18 cellular contexts compared by ENCODE assay signal in the genomic region with DNA sequence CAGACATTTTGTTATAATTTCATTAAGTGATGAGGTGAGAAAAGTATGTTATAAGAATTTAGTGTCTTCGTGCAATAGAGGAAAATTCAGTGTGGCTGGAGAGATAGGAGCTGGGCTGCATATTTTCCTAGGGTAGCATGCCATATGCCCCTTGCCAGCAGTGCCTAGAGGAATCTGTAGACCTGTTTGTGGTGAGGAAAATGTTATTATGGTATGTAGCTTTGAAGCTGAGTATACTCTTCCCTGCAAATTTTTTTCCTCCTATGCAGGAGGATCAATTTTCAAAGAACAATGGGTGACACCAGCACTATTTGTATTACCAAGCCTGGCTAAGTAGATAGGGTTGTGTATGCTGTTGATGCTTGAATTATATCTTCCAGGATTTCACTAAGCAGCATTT.
DNase-seq lines count a peak whose midpoint lies in the region; ATAC-seq, FAIRE-seq and TF ChIP-seq lines count a peak whose summit lies in the region.
"Had no signal": no experiment of that assay in that cellular context is flagged by ENCODE, and none has a peak within 500 bp of the region (broad histone marks: within the 10 kb centered on the region; RNA-seq: fewer than 3 reads in every experiment).

No MANE protein-coding gene starts in this region.

- FAIRE-seq in keratinocyte (lab: Jason Lieb, UNC), result no peak
- FAIRE-seq: GM19239 had no signal

- H3K4me3 ChIP-seq in RWPE2 (ENCODE audit: severe bottlenecking) (no peak overlapping the region), keratinocyte (ENCODE audit: control insufficient read depth in 2 of 3, extremely low read depth in 1 of 3, insufficient read depth in 2 of 3, low read depth in 1 of 3, low read length in 3 of 3) (no peak overlapping the region)

- no peak overlapping the region for H2AFZ ChIP-seq in keratinocyte (ENCODE audit: control insufficient read depth, low read length)

- no peaks in the 10 kb centered on the region for H3K9me1 ChIP-seq in keratinocyte (ENCODE audit: control insufficient read depth, extremely low read depth, insufficient read depth, low read length)

- H3K9me3 ChIP-seq in RWPE2 (ENCODE audit: severe bottlenecking), result no peaks in the 10 kb centered on the region
- no peaks in the 10 kb centered on the region for H3K9me3 ChIP-seq in keratinocyte (ENCODE audit: control insufficient read depth, low read depth, low read length)
- H3K9me3 ChIP-seq: BE2C had no signal

- dilution Hi-C loops in keratinocyte (cut with MboI; ENCODE audit: extremely low pct_ligation_motif_present, low sequenced_read_pairs), result no loop called here

- no peak overlapping the region for H3K9ac ChIP-seq in keratinocyte (ENCODE audit: control insufficient read depth, extremely low read depth, insufficient read depth, low read length)

- no peaks in the 10 kb centered on the region for H3K79me2 ChIP-seq in keratinocyte (ENCODE audit: control insufficient read depth, insufficient read depth, low read length)

- H3K27ac ChIP-seq in RWPE2 (ENCODE audit: poor library complexity, severe bottlenecking) (peak overlapping the region; percentile 95), keratinocyte (ENCODE audit: control insufficient read depth, insufficient read depth, low read length) (peak overlapping the region; percentile 70)

- no peak overlapping the region for H3K4me2 ChIP-seq in keratinocyte (ENCODE audit: control insufficient read depth, extremely low read depth, insufficient read depth, low read depth, low read length)

- H3K4me1 ChIP-seq in RWPE2 (ENCODE audit: insufficient read depth, poor library complexity, severe bottlenecking) (peaks cover 17% of the 10 kb centered on the region), keratinocyte (ENCODE audit: control insufficient read depth, extremely low read depth, insufficient read depth, low read length) (peaks cover 16% of the 10 kb centered on the region)
- H3K4me1 ChIP-seq: BE2C had no signal

- DNase-seq in NCI-H510A treated with DMSO at 0.1 percent for 48 hours (lab: John Stamatoyannopoulos, UW) (peak; percentile 0), NCI-H510A (lab: John Stamatoyannopoulos, UW) (no peak), RWPE2 (ENCODE audit: low spot score) (no peak), keratinocyte (ENCODE audit: low read depth, low spot score) (no peak), NCI-H82 (lab: John Stamatoyannopoulos, UW) (no peak), NCI-H187 (lab: John Stamatoyannopoulos, UW) (no peak)
- DNase-seq in stimulated activated CD4-positive, alpha-beta T cell treated with anti-CD3 and anti-CD28 coated beads, Interleukin-4, amount 100 ng/mL, for 24 hours, result no peak
- DNase-seq: 8988T; ACHN; BE2C; CD8-positive, alpha-beta memory T cell; NCI-H1092; NCI-H1417 treated with DMSO at 0.1 percent for 48 hours; NCI-H187 treated with DMSO at 0.1 percent for 48 hours; NCI-H2227 treated with DMSO at 0.1 percent for 48 hours; RPMI8226; SHP77 treated with DMSO at 0.1 percent for 48 hours had no signal

- H3K27me3 ChIP-seq in RWPE2 (ENCODE audit: insufficient read depth, poor library complexity, severe bottlenecking) (no peaks in the 10 kb centered on the region), keratinocyte (ENCODE audit: control insufficient read depth, extremely low read depth, insufficient read depth, low read length) (no peaks in the 10 kb centered on the region)
- H3K27me3 ChIP-seq: BE2C had no signal

- H4K20me1 ChIP-seq in keratinocyte (ENCODE audit: control insufficient read depth, extremely low read depth, insufficient read depth, low read length), result no peaks in the 10 kb centered on the region

- H3K36me3 ChIP-seq in RWPE2 (ENCODE audit: low read depth) (no peaks in the 10 kb centered on the region), keratinocyte (ENCODE audit: control insufficient read depth in 2 of 2, extremely low read depth in 1 of 2, insufficient read depth in 2 of 2, low read length in 2 of 2) (no peaks in the 10 kb centered on the region)
- H3K36me3 ChIP-seq: BE2C had no signal

- ATAC-seq in RWPE2 (ENCODE audit: low read depth), result peak; percentile 50

- TF ChIP-seq CTCF in RWPE2 (IDR thresholded peaks at IDR 0.05; ENCODE audit: poor library complexity, severe bottlenecking), result no peak
- TF ChIP-seq CTCF in keratinocyte (optimal IDR thresholded peaks at IDR 0.05 in 1 of 3, IDR thresholded peaks at IDR 0.05 in 1 of 3, conservative IDR thresholded peaks at IDR 0.05 in 1 of 3; ENCODE audit: extremely low read depth in 1 of 3, insufficient read depth in 2 of 3, low read length in 3 of 3), result no peak
